Comparison of ENCODE assay signal across 2 cellular contexts in genomic region chr4:65645185-65645584, GRCh38.
TF ChIP-seq lines count a peak whose summit lies in the region.

No MANE protein-coding gene starts in this region.

TF ChIP-seq in A549, 52 proteins besides CTCF, POLR2A, EP300 and RAD21 (continued from another document):
- TF ChIP-seq E2F6 (IDR thresholded peaks at IDR 0.05; ENCODE audit: borderline replicate concordance, low read depth) = no peak
- TF ChIP-seq HMGXB4 (CRISPR knock-in tag; IDR thresholded peaks at IDR 0.05; ENCODE audit: borderline replicate concordance) = no peak
- no peak for TF ChIP-seq JUN (IDR thresholded peaks at IDR 0.05)

TF ChIP-seq in Ishikawa, 13 proteins besides CTCF, POLR2A, EP300 and RAD21 (continued from another document):
- TF ChIP-seq REST (IDR thresholded peaks at IDR 0.05; ENCODE audit: low read depth) (no peak), ZBTB7A (IDR thresholded peaks at IDR 0.05; ENCODE audit: low read depth) (no peak)
TF ChIP-seq in Ishikawa: peak in this region for 4.
